Comparison of ENCODE assay signal across 8 cellular contexts in the genomic region with DNA sequence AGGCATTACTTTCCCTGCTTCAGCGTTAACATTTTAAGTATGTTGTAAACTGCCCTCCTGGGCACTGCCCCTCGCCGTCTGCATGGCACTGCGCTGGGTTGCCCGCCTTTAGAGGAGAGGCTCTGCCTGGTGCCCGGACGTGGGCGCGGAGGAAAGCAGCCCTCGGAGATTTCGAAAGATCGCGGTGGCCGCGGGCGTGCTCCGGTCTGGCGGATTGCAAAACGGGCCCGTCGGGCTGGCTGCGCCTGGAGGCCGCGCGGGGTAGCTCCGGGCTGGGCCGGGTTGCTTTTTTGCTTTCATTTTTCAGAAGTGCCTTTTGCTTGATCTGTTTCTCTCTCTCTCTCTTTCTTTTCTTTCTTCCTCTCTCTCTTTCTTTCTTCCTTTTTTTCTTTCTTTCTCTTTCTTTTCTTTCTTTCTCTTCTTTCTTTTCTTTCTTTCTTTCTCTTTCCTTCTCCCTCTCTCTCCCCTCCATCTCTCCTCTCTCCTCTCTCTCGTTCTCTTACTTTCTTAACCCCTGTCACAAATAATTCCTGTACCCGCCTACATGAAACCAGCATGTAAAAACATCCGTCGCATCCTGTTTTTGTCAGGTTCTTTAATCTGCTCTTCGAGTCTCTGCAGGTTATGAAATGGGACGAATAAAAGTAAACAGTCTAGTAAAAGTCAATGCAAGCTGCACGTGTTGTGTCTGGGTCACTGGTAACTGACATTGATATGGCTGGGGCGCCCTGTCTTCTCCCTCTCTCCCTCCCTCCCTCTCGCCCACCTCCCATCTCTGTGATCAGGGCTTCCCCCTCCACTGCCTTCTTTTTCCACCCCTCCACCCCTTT. TPM values are rescaled to one million over a fixed set of nuclear protein-coding genes. Genes with fewer than 3 reads are reported as not detected.
DNase-seq lines count a peak whose midpoint lies in the region; ATAC-seq and TF ChIP-seq lines count a peak whose summit lies in the region.

No MANE protein-coding gene starts in this region.

- peak overlapping the region; percentile 46 for H3K9ac ChIP-seq in OCI-LY1 (ENCODE audit: low read length)

- no peaks in the 10 kb centered on the region for H3K27me3 ChIP-seq in OCI-LY1 (ENCODE audit: insufficient read depth, low read length)
- H3K27me3 ChIP-seq in gastroesophageal sphincter = peaks cover 2% of the 10 kb centered on the region
- H3K27me3 ChIP-seq in upper lobe of left lung = no peaks in the 10 kb centered on the region

- no peak overlapping the region for H3K27ac ChIP-seq in OCI-LY1 (ENCODE audit: low read depth, low read length, poor library complexity, severe bottlenecking)
- H3K27ac ChIP-seq in gastroesophageal sphincter = peak overlapping the region; percentile 20 to 85 (median 68)
- H3K27ac ChIP-seq in upper lobe of left lung = peak overlapping the region in 2 of 4 donors; percentile 48 to 67

- H3K36me3 ChIP-seq in OCI-LY1 (ENCODE audit: insufficient read depth, low read length) (no peaks in the 10 kb centered on the region), gastroesophageal sphincter (no peaks in the 10 kb centered on the region), upper lobe of left lung (no peaks in the 10 kb centered on the region)

- TF ChIP-seq POLR2A in gastroesophageal sphincter (IDR thresholded peaks at IDR 0.05) (no peak), upper lobe of left lung (IDR thresholded peaks at IDR 0.05) (no peak)

- no peaks in the 10 kb centered on the region for H3F3A ChIP-seq in OCI-LY1 (ENCODE audit: insufficient read depth, low read length)

- H3K4me2 ChIP-seq in OCI-LY1 (ENCODE audit: low read length) = peak overlapping the region; percentile 64

- H3K4me1 ChIP-seq in OCI-LY1 (ENCODE audit: insufficient read depth, low read length, severe bottlenecking) (peaks cover 24% of the 10 kb centered on the region), gastroesophageal sphincter (peaks cover 0 to 41% (median 8%) of the 10 kb centered on the region in 3 donors), upper lobe of left lung (peaks cover 17 to 51% (median 27%) of the 10 kb centered on the region in 4 donors)

- peak; percentile 55 for ATAC-seq in GM18868 (IDR thresholded peaks at IDR 0.05; ENCODE audit: unreplicated experiment)
- ATAC-seq in HG03064 (IDR thresholded peaks at IDR 0.05; ENCODE audit: low read depth, unreplicated experiment) = peak; percentile 52
- ATAC-seq in gastroesophageal sphincter = peak; percentile 80
- peak; percentile 86 to 89 for ATAC-seq in upper lobe of left lung (ENCODE audit: low FRiP score in 2 of 2)

- peak; percentile 85 for DNase-seq in AG10803 (ENCODE audit: low read depth)
- peak; percentile 24 for DNase-seq in activated effector memory CD4-positive, alpha-beta T cell treated with Interleukin-2 at 50 U/mL for 16 hours
- peak; percentile 16 for DNase-seq in occipital lobe (lab: John Stamatoyannopoulos, UW)
- DNase-seq in upper lobe of left lung = peak; percentile 75 to 95

- WGBS in gastroesophageal sphincter (ENCODE audit: low coverage in 1 of 2), 2 donors = 0 to 3% methylated on average over 13 to 35 of the region's 36 CpGs
- WGBS in upper lobe of left lung, 2 donors = 0 to 1% methylated on average over 20 to 36 of the region's 36 CpGs

- TF ChIP-seq CTCF in AG10803 (conservative IDR thresholded peaks at IDR 0.05; ENCODE audit: low read length) (peak; percentile 34), OCI-LY1 (IDR thresholded peaks at IDR 0.05; ENCODE audit: low read length) (no peak), gastroesophageal sphincter (IDR thresholded peaks at IDR 0.05) (peak; percentile 18 to 64 (median 46)), upper lobe of left lung (IDR thresholded peaks at IDR 0.05) (peak; percentile 16 to 70 (median 56))

- H2AFZ ChIP-seq in OCI-LY1 (ENCODE audit: low read length) = peak overlapping the region; percentile 91

- no peaks in the 10 kb centered on the region for H3K9me2 ChIP-seq in OCI-LY1 (ENCODE audit: low read depth, low read length)

- H3K9me3 ChIP-seq in OCI-LY1 (ENCODE audit: low read length) (no peaks in the 10 kb centered on the region), gastroesophageal sphincter (no peaks in the 10 kb centered on the region), upper lobe of left lung (no peaks in the 10 kb centered on the region)

- H3K4me3 ChIP-seq in AG10803 (ENCODE audit: low read length) (peak overlapping the region; percentile 78), OCI-LY1 (ENCODE audit: low read depth, low read length, poor library complexity, severe bottlenecking) (peak overlapping the region; percentile 52), gastroesophageal sphincter (peak overlapping the region; percentile 75 to 88), upper lobe of left lung (peak overlapping the region; percentile 50 to 74 (median 67))

- H4K20me1 ChIP-seq in OCI-LY1 (ENCODE audit: insufficient read depth, low read length) = no peaks in the 10 kb centered on the region

- H3K79me2 ChIP-seq in OCI-LY1 (ENCODE audit: insufficient read depth, low read length) = no peaks in the 10 kb centered on the region

- TF ChIP-seq EP300 in gastroesophageal sphincter (IDR thresholded peaks at IDR 0.05) (no peak), upper lobe of left lung (IDR thresholded peaks at IDR 0.05) (no peak)

RNA-seq across cellular contexts. Expression of a gene that starts 1.7 kb away (rescaled TPM):
- total RNA-seq in gastroesophageal sphincter = 10 to 100 TPM in 1 of 4 donors, 1 to 10 TPM in 2, under 1 TPM in 1; 0.93 to 10.1 (median 4.5) TPM
- total RNA-seq in occipital lobe = 3.0 TPM
- 1 to 10 TPM; 1.7 to 9.4 (median 3.8) TPM for total RNA-seq in upper lobe of left lung

Comparison
In these comparisons a context has a peak if more than half of its experiments do, and no peak if none do; other contexts are left out.
1. DNase-seq: peak in every context shown above with its lines; median percentile 85 in AG10803; 85 in upper lobe of left lung; 24 in activated effector memory CD4-positive, alpha-beta T cell treated with Interleukin-2 at 50 U/mL for 16 hours; 16 in occipital lobe.